Comparison of ENCODE assay signal across 12 cellular contexts in genomic region chr2:12544221-12544558, GRCh38.
A peak's percentile ranks its signal among the peaks of the same experiment; 100 is the strongest.
DNase-seq lines count a peak whose midpoint lies in the region; ATAC-seq and TF ChIP-seq lines count a peak whose summit lies in the region.
"Had no signal": no experiment of that assay in that cellular context is flagged by ENCODE, and none has a peak within 500 bp of the region (broad histone marks: within the 10 kb centered on the region; RNA-seq: fewer than 3 reads in every experiment).

No MANE protein-coding gene starts in this region.

- TF ChIP-seq EP300 in stomach (IDR thresholded peaks at IDR 0.05) = no peak

- 83 to 87% methylated on average over 5 of the region's 5 CpGs for WGBS in testis, 2 donors
- 85 to 94% (median 89%) methylated on average over 5 of the region's 5 CpGs for WGBS in stomach, 5 donors

- H3K27me3 ChIP-seq in testis (no peaks in the 10 kb centered on the region), stomach (no peaks in the 10 kb centered on the region)

- no peak overlapping the region for H3K27ac ChIP-seq in testis
- no peak overlapping the region for H3K27ac ChIP-seq in stomach

- H3K9me3 ChIP-seq in testis = no peaks in the 10 kb centered on the region
- no peaks in the 10 kb centered on the region for H3K9me3 ChIP-seq in stomach

- no peak overlapping the region for H3K4me3 ChIP-seq in testis
- no peak overlapping the region for H3K4me3 ChIP-seq in stomach

- H3K4me1 ChIP-seq in testis = no peaks in the 10 kb centered on the region
- H3K4me1 ChIP-seq in stomach = no peaks in the 10 kb centered on the region

- ATAC-seq in GM19397 (IDR thresholded peaks at IDR 0.05; ENCODE audit: unreplicated experiment) = peak; percentile 50
- ATAC-seq in HG02798 (IDR thresholded peaks at IDR 0.05; ENCODE audit: poor library complexity, unreplicated experiment) = peak; percentile 65
- peak; percentile 80 for ATAC-seq in HG03571 (IDR thresholded peaks at IDR 0.05; ENCODE audit: unreplicated experiment)
- ATAC-seq in left lobe of liver = no peak

- TF ChIP-seq POLR2A in testis (IDR thresholded peaks at IDR 0.05) (no peak), stomach (IDR thresholded peaks at IDR 0.05) (no peak)

- no peaks in the 10 kb centered on the region for H3K36me3 ChIP-seq in testis (ENCODE audit: low read depth, missing control alignments)
- no peaks in the 10 kb centered on the region for H3K36me3 ChIP-seq in stomach

- peak; percentile 14 for DNase-seq in GM10266 (ENCODE audit: extremely low spot score)
- DNase-seq in testis = no peak
- DNase-seq in left lobe of liver (ENCODE audit: low spot score) = no peak
- no peak for DNase-seq in D341Med (ENCODE audit: low spot score)
- DNase-seq in stomach = no peak
- DNase-seq: activated CD8-positive, alpha-beta memory T cell treated with anti-CD3 and anti-CD28 coated beads for 24 hours; activated naive CD8-positive, alpha-beta T cell treated with anti-CD3 and anti-CD28 coated beads, Interleukin-2, amount 10 ng/mL, durations not matched to agents 7 days and 5 days; NCI-H1105 treated with DMSO at 0.1 percent for 48 hours; NCI-H774 had no signal

- TF ChIP-seq CTCF in GM10266 (IDR thresholded peaks at IDR 0.05; ENCODE audit: control insufficient read depth, insufficient read depth, low read depth, missing control alignments) (no peak), testis (IDR thresholded peaks at IDR 0.05) (no peak), stomach (IDR thresholded peaks at IDR 0.05) (no peak)

- intact Hi-C loops in testis (cut with DNase I; ENCODE audit: low total_unique reads) (no loop called here), stomach (cut with DNase I; ENCODE audit: low total_unique reads) (no loop called here)
